ENCODE assay signal across 12 cellular contexts in the genomic region with DNA sequence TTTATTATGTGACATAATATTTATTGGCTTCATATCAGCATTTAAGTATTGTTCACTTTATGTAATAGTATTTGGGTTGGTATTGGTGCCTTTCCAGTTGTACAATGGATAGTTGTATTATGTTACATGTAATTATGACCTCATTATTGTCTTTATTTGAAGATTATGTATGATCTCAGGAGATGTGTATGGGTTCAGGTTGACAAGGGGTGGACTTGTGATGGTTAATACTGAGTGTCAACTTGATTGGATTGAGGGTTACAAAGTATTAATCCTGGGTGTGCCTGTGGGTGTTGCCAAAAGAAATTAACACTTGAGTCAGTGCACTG. TPM values are rescaled to one million over a fixed set of nuclear protein-coding genes. Genes with fewer than 3 reads are reported as not detected.
DNase-seq lines count a peak whose midpoint lies in the region; ATAC-seq, FAIRE-seq and TF ChIP-seq lines count a peak whose summit lies in the region.
"Not testable (repeated sequence)": the region's sequence is repeated elsewhere in the genome, so short reads cannot be mapped to it uniquely, and the experiment has no call there.
"Had no signal": no experiment of that assay in that cellular context is flagged by ENCODE, and none has a peak within 500 bp of the region (broad histone marks: within the 10 kb centered on the region; RNA-seq: fewer than 3 reads in every experiment).

No MANE protein-coding gene starts in this region.

- not testable (repeated sequence) for H3K36me3 ChIP-seq in HEK293 (ENCODE audit: control insufficient read depth in 2 of 2, insufficient read depth in 1 of 2, low read length in 2 of 2); astrocyte (ENCODE audit: insufficient read depth, low read length)

- not testable (repeated sequence) for H3K4me3 ChIP-seq in HEK293 (ENCODE audit: low read depth, low read length); astrocyte (ENCODE audit: insufficient read depth, low read depth, low read length)

- H3K4me3 Mint-ChIP-seq in astrocyte (ENCODE audit: unreplicated experiment); type B pancreatic cell: not testable (repeated sequence)
- peak overlapping the region; percentile 72 for H3K4me3 Mint-ChIP-seq in central memory CD8-positive, alpha-beta T cell
- peak overlapping the region; percentile 63 for H3K4me3 Mint-ChIP-seq in natural killer cell treated with Interleukin-12 subunit alpha and Interleukin-12 subunit beta and Interleukin-15 and Interleukin-18, amount 100 ng/mL, for 72 hours

- H3K36me3 Mint-ChIP-seq in astrocyte (ENCODE audit: low read depth, unreplicated experiment); central memory CD8-positive, alpha-beta T cell (ENCODE audit: insufficient read depth); type B pancreatic cell: not testable (repeated sequence)
- H3K36me3 Mint-ChIP-seq in natural killer cell treated with Interleukin-12 subunit alpha and Interleukin-12 subunit beta and Interleukin-15 and Interleukin-18, amount 100 ng/mL, for 72 hours = peaks cover 27% of the 10 kb centered on the region

- H3K9me3 Mint-ChIP-seq in astrocyte (ENCODE audit: unreplicated experiment) = peaks cover 23% of the 10 kb centered on the region
- H3K9me3 Mint-ChIP-seq in central memory CD8-positive, alpha-beta T cell; natural killer cell treated with Interleukin-12 subunit alpha and Interleukin-12 subunit beta and Interleukin-15 and Interleukin-18, amount 100 ng/mL, for 72 hours: not testable (repeated sequence)
- peaks cover 15% of the 10 kb centered on the region for H3K9me3 Mint-ChIP-seq in type B pancreatic cell

- FAIRE-seq in astrocyte (lab: Jason Lieb, UNC) = not testable (repeated sequence)

- not testable (repeated sequence) for ATAC-seq in central memory CD8-positive, alpha-beta T cell (replicated peaks; ENCODE audit: extremely low read depth, poor library complexity, severe bottlenecking); natural killer cell treated with Interleukin-12 subunit alpha and Interleukin-12 subunit beta and Interleukin-15 and Interleukin-18, amount 100 ng/mL, for 72 hours

- H3K9ac ChIP-seq in astrocyte (ENCODE audit: low read length) = not testable (repeated sequence)

- peak overlapping the region; percentile 5 for H3K27ac Mint-ChIP-seq in astrocyte (ENCODE audit: unreplicated experiment)
- peak overlapping the region; percentile 51 for H3K27ac Mint-ChIP-seq in central memory CD8-positive, alpha-beta T cell (ENCODE audit: low read depth)
- H3K27ac Mint-ChIP-seq in natural killer cell treated with Interleukin-12 subunit alpha and Interleukin-12 subunit beta and Interleukin-15 and Interleukin-18, amount 100 ng/mL, for 72 hours = peak overlapping the region; percentile 37 to 58
- peak overlapping the region; percentile 53 for H3K27ac Mint-ChIP-seq in type B pancreatic cell

- not testable (repeated sequence) for TF ChIP-seq CTCF in HEK293 (tag by site-specific recombination; IDR thresholded peaks at IDR 0.05); astrocyte (IDR thresholded peaks at IDR 0.05; ENCODE audit: insufficient read depth, low read depth, low read length); type B pancreatic cell (conservative IDR thresholded peaks at IDR 0.05)

- H3K79me2 ChIP-seq in astrocyte (ENCODE audit: insufficient read depth, low read length) = not testable (repeated sequence)

- not testable (repeated sequence) for H3K9me3 ChIP-seq in HEK293 (ENCODE audit: control insufficient read depth, insufficient read depth, low read depth, low read length); astrocyte (ENCODE audit: insufficient read depth, low read depth, low read length)

- H3K27me3 ChIP-seq in astrocyte (ENCODE audit: insufficient read depth, low read length) = not testable (repeated sequence)

- H3K4me1 ChIP-seq in HEK293 (ENCODE audit: control insufficient read depth, insufficient read depth, low read length); astrocyte (ENCODE audit: insufficient read depth, low read length): not testable (repeated sequence)

- H3K4me1 Mint-ChIP-seq in astrocyte (ENCODE audit: low read depth, unreplicated experiment) = not testable (repeated sequence)
- peaks cover 75% of the 10 kb centered on the region for H3K4me1 Mint-ChIP-seq in central memory CD8-positive, alpha-beta T cell
- peaks cover 62 to 71% of the 10 kb centered on the region in 2 donors for H3K4me1 Mint-ChIP-seq in natural killer cell treated with Interleukin-12 subunit alpha and Interleukin-12 subunit beta and Interleukin-15 and Interleukin-18, amount 100 ng/mL, for 72 hours (ENCODE audit: low read depth in 2 of 2)
- H3K4me1 Mint-ChIP-seq in type B pancreatic cell (ENCODE audit: unreplicated experiment) = peaks cover 14% of the 10 kb centered on the region

- peak; percentile 59 for DNase-seq in NCI-H82 treated with DMSO at 0.1 percent for 48 hours (lab: John Stamatoyannopoulos, UW; ENCODE audit: unreplicated experiment)
- not testable (repeated sequence) for DNase-seq in astrocyte (ENCODE audit: low read depth); central memory CD8-positive, alpha-beta T cell (ENCODE audit: low spot score in 2 of 2); natural killer cell treated with Interleukin-12 subunit alpha and Interleukin-12 subunit beta and Interleukin-15 and Interleukin-18, amount 100 ng/mL, for 72 hours (ENCODE audit: low spot score); type B pancreatic cell (ENCODE audit: extremely low spot score, unreplicated experiment)

- H3K27ac ChIP-seq in HEK293 (ENCODE audit: extremely low read depth, low read depth, low read length) = not testable (repeated sequence)
- peak overlapping the region; percentile 27 for H3K27ac ChIP-seq in astrocyte (ENCODE audit: low read depth, low read length)

- H2AFZ ChIP-seq in astrocyte (ENCODE audit: low read depth, low read length) = not testable (repeated sequence)

- not testable (repeated sequence) for H3K4me2 ChIP-seq in astrocyte (ENCODE audit: low read length)

- not testable (repeated sequence) for H4K20me1 ChIP-seq in astrocyte (ENCODE audit: insufficient read depth, low read length)

- H3K27me3 Mint-ChIP-seq in astrocyte (ENCODE audit: low read depth, unreplicated experiment); central memory CD8-positive, alpha-beta T cell; natural killer cell treated with Interleukin-12 subunit alpha and Interleukin-12 subunit beta and Interleukin-15 and Interleukin-18, amount 100 ng/mL, for 72 hours; type B pancreatic cell: not testable (repeated sequence)

- CTCF ChIA-PET in HEK293 (lab: Yijun Ruan, JAX) = interaction anchor here (2.7 kb wide), 1 partner anchor 33 kb away, joined by 11 read pairs; no protein-coding TSS in a partner anchor

- POLR2A ChIA-PET in HEK293 (lab: Yijun Ruan, JAX) = not testable (repeated sequence)

TF ChIP-seq in HEK293, 187 proteins besides CTCF, POLR2A, EP300 and RAD21:
- TF ChIP-seq FEZF1 (tag by site-specific recombination; IDR thresholded peaks at IDR 0.05) (0 out of 2 replicates have a peak, but pooled peaks have one; percentile 39), ZNF366 (tag by site-specific recombination; conservative IDR thresholded peaks at IDR 0.05) (peak; percentile 33; the same call in 1 of the 2 replicates), BCL11A (tag by site-specific recombination; IDR thresholded peaks at IDR 0.05; ENCODE audit: low read depth) (peak; percentile 16; the same call in 1 of the 2 replicates), ZNF248 (tag by site-specific recombination; IDR thresholded peaks at IDR 0.05) (0 out of 2 replicates have a peak, but pooled peaks have one; percentile 16), ZNF629 (tag by site-specific recombination; IDR thresholded peaks at IDR 0.05) (peak; percentile 85), ZEB2 (tag by site-specific recombination; IDR thresholded peaks at IDR 0.05) (0 out of 2 replicates have a peak, but pooled peaks have one; percentile 16), ZNF843 (tag by site-specific recombination; IDR thresholded peaks at IDR 0.05) (peak; percentile 37; the same call in 1 of the 2 replicates), ZBTB21 (tag by site-specific recombination; IDR thresholded peaks at IDR 0.05) (peak; percentile 78), KLF9 (tag by site-specific recombination; IDR thresholded peaks at IDR 0.05; ENCODE audit: low read depth) (0 out of 2 replicates have a peak, but pooled peaks have one; percentile 14), ZNF558 (tag by site-specific recombination; IDR thresholded peaks at IDR 0.05) (0 out of 2 replicates have a peak, but pooled peaks have one; percentile 28), SP7 (tag by site-specific recombination; IDR thresholded peaks at IDR 0.05) (peak; percentile 89)
- TF ChIP-seq, protein P1, sequence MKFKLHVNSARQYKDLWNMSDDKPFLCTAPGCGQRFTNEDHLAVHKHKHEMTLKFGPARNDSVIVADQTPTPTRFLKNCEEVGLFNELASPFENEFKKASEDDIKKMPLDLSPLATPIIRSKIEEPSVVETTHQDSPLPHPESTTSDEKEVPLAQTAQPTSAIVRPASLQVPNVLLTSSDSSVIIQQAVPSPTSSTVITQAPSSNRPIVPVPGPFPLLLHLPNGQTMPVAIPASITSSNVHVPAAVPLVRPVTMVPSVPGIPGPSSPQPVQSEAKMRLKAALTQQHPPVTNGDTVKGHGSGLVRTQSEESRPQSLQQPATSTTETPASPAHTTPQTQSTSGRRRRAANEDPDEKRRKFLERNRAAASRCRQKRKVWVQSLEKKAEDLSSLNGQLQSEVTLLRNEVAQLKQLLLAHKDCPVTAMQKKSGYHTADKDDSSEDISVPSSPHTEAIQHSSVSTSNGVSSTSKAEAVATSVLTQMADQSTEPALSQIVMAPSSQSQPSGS (tag by site-specific recombination; IDR thresholded peaks at IDR 0.05; ENCODE audit: low read depth) = peak; percentile 94

RNA-seq across cellular contexts. Expression of a gene that starts 12.0 kb away (rescaled TPM):
- 21.8 and 23.4 TPM in 2 replicates for total RNA-seq in astrocyte
- 100 to 1,000 TPM; 379 to 582 TPM for total RNA-seq in natural killer cell treated with Interleukin-12 subunit alpha and Interleukin-12 subunit beta and Interleukin-15 and Interleukin-18, amount 100 ng/mL, for 72 hours
- 0.57 TPM in 1 of 2 replicates, not detected in the other for total RNA-seq in type B pancreatic cell (ENCODE audit: low replicate concordance)
- total RNA-seq: A172, Caco-2, Calu3 had no signal

RNA-seq across cellular contexts. Expression of a gene that starts 25.7 kb away (rescaled TPM):
- total RNA-seq in astrocyte (3.4 and 3.6 TPM in 2 replicates), type B pancreatic cell (ENCODE audit: low replicate concordance) (not detected in 2 replicates)
- 1,000 to 10,000 TPM; 2,440 to 2,619 TPM for total RNA-seq in natural killer cell treated with Interleukin-12 subunit alpha and Interleukin-12 subunit beta and Interleukin-15 and Interleukin-18, amount 100 ng/mL, for 72 hours
- total RNA-seq: A172, Caco-2, Calu3 had no signal

RNA-seq across cellular contexts. Expression of a gene that starts 51.5 kb away (rescaled TPM):
- total RNA-seq in astrocyte (not detected in 2 replicates), type B pancreatic cell (ENCODE audit: low replicate concordance) (0.60 TPM in 1 of 2 replicates, not detected in the other)
- not detected for total RNA-seq in natural killer cell treated with Interleukin-12 subunit alpha and Interleukin-12 subunit beta and Interleukin-15 and Interleukin-18, amount 100 ng/mL, for 72 hours
- total RNA-seq: A172; B cell; Caco-2; Calu3; CD4-positive, alpha-beta T cell; CD8-positive, alpha-beta T cell had no signal

Comparison
In these comparisons a context has a peak if more than half of its experiments do, and no peak if none do; other contexts are left out.
1. RNA of a gene that starts 12.0 kb away (total RNA-seq): 379 to 582 TPM in natural killer cell treated with Interleukin-12 subunit alpha and Interleukin-12 subunit beta and Interleukin-15 and Interleukin-18, amount 100 ng/mL, for 72 hours and 21.8 to 23.4 TPM in astrocyte; 0.57 TPM in type B pancreatic cell; every median in the first group is over 10 times any median in the second.
2. RNA of a gene that starts 25.7 kb away (total RNA-seq): 2,440 to 2,619 TPM in natural killer cell treated with Interleukin-12 subunit alpha and Interleukin-12 subunit beta and Interleukin-15 and Interleukin-18, amount 100 ng/mL, for 72 hours; 3.4 to 3.6 TPM in astrocyte and not detected in type B pancreatic cell; every median in the first group is over 100 times any median in the second.
3. Peak in every context shown above with its lines, with median percentiles within 50 percentile points of each other: H3K27ac Mint-ChIP-seq.